12 cellular contexts compared by ENCODE assay signal in genomic region chr18:72107647-72108046, GRCh38.
DNase-seq lines count a peak whose midpoint lies in the region; ATAC-seq and TF ChIP-seq lines count a peak whose summit lies in the region.
"Had no signal": no experiment of that assay in that cellular context is flagged by ENCODE, and none has a peak within 500 bp of the region (broad histone marks: within the 10 kb centered on the region; RNA-seq: fewer than 3 reads in every experiment).

No MANE protein-coding gene starts in this region.

- no peak for ATAC-seq in GM19023 (IDR thresholded peaks at IDR 0.05; ENCODE audit: unreplicated experiment)
- no peak for ATAC-seq in GM18858 (IDR thresholded peaks at IDR 0.05; ENCODE audit: unreplicated experiment)
- ATAC-seq: natural killer cell treated with Interleukin-12 subunit alpha and Interleukin-12 subunit beta and Interleukin-15 and Interleukin-18, amount 100 ng/mL, for 72 hours; stimulated activated effector memory CD8-positive, alpha-beta T cell treated with anti-CD3 and anti-CD28 coated beads, Interleukin-12 subunit alpha, Interleukin-12 subunit beta, amount 100 ng/mL, for 72 hours had no signal

- DNase-seq in A172 (ENCODE audit: low spot score) (peak; percentile 46), SW480 (ENCODE audit: low spot score) (peak; percentile 29), hippocampal formation (lab: John Stamatoyannopoulos, UW) (peak; percentile 9 to 35), occipital lobe (lab: John Stamatoyannopoulos, UW) (no peak)
- DNase-seq in stimulated activated naive CD4-positive, alpha-beta T cell treated with Interleukin-2 at 50 U/mL for 16 hours (lab: John Stamatoyannopoulos, UW) = no peak
- DNase-seq: KG1, NCI-H446 treated with DMSO at 0.1 percent for 48 hours had no signal

- TF ChIP-seq EP300 in Ishikawa (IDR thresholded peaks at IDR 0.05; ENCODE audit: borderline replicate concordance) = peak; percentile 85; the same call in 1 of the 2 replicates

- TF ChIP-seq RAD21 in Ishikawa (IDR thresholded peaks at IDR 0.05; ENCODE audit: low read depth) = no peak; the same call in 1 of the 2 replicates

TF ChIP-seq in Ishikawa, 13 proteins besides CTCF, POLR2A, EP300 and RAD21:
- TF ChIP-seq TCF12 (IDR thresholded peaks at IDR 0.05; ENCODE audit: low read depth) (peak; percentile 81), EGR1 (IDR thresholded peaks at IDR 0.05) (no peak), TEAD4 (IDR thresholded peaks at IDR 0.05) (peak; percentile 96), NFIC (IDR thresholded peaks at IDR 0.05) (peak; percentile 84), CREB1 (IDR thresholded peaks at IDR 0.05; ENCODE audit: low read depth) (no peak), CEBPB (IDR thresholded peaks at IDR 0.05) (no peak), MAX (IDR thresholded peaks at IDR 0.05) (0 out of 2 replicates have a peak, but pooled peaks have one; percentile 29), FOXM1 (IDR thresholded peaks at IDR 0.05; ENCODE audit: borderline replicate concordance, low read depth) (peak; percentile 68), TAF1 (IDR thresholded peaks at IDR 0.05; ENCODE audit: low read depth) (no peak)

Comparison
In these comparisons a context has a peak if more than half of its experiments do, and no peak if none do; other contexts are left out.
1. DNase-seq: peak in A172 (single experiment), SW480 (single experiment) and hippocampal formation (2 of 2); none in occipital lobe (single experiment) and stimulated activated naive CD4-positive, alpha-beta T cell treated with Interleukin-2 at 50 U/mL for 16 hours (single experiment).